Comparison of ENCODE assay signal across 1 cellular context in genomic region chr19:57321746-57322145, GRCh38.
TF ChIP-seq lines count a peak whose summit lies in the region.

No MANE protein-coding gene starts in this region.

TF ChIP-seq in endothelial cell of umbilical vein, 7 proteins besides CTCF, POLR2A, EP300 and RAD21:
- TF ChIP-seq, protein P1, sequence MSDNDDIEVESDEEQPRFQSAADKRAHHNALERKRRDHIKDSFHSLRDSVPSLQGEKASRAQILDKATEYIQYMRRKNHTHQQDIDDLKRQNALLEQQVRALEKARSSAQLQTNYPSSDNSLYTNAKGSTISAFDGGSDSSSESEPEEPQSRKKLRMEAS (IDR thresholded peaks at IDR 0.05; ENCODE audit: insufficient read depth, insufficient read length), result no peak
- TF ChIP-seq GATA2 (IDR thresholded peaks at IDR 0.05; ENCODE audit: insufficient read depth, insufficient read length, low read depth, low read length), result no peak
- no peak for TF ChIP-seq FOS (IDR thresholded peaks at IDR 0.05; ENCODE audit: borderline replicate concordance, insufficient read depth, low read length)
- TF ChIP-seq POLR2AphosphoS5 (IDR thresholded peaks at IDR 0.05; ENCODE audit: insufficient read depth, low read depth, low read length), result no peak
- TF ChIP-seq MYC (IDR thresholded peaks at IDR 0.05; ENCODE audit: low read depth, low read length), result no peak
- TF ChIP-seq JUN (IDR thresholded peaks at IDR 0.05; ENCODE audit: borderline replicate concordance, insufficient read depth, insufficient read length, low read depth), result no peak
